Comparison of ENCODE assay signal across 16 cellular contexts in the genomic region with DNA sequence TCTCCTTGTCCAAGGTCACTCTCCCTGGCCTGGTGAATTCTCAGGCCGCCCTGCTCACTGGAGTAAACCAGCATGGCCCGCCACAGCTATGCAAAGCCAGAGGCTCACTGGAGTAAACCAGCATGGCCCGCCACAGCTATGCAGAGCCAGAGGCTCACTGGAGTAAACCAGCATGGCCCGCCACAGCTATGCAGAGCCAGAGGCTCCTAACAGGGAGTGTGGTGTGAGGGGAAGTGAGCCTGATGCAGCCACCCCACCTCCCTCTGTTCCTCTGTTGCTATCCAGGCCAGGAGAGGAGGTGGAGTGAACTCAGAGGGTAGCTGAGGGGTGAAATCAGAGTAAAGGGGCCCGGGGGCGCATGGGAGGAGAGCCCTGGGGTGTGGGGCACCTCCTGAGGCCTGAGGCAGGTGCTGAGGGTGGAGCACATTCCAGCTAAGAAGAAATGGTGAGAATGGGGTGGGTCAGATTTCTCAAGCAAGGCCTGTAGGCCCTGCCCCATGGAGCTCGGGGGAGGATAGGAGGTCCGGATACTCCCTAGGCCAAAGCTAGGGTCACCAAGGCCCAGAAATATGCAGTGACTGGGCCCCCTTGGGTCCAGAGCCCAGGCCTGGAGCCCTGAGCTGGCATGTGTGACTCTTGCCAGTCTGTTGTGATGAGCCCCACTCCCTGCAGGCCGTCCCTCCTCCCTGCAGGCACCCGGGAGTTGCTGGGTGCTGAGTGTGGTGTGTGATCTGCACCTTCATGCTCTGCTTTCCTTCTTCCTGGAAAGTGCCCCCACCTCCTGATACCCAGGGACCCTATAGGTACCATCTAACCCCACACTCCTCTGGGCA. TPM values are rescaled to one million over a fixed set of nuclear protein-coding genes. Genes with fewer than 3 reads are reported as not detected.
DNase-seq lines count a peak whose midpoint lies in the region; ATAC-seq and TF ChIP-seq lines count a peak whose summit lies in the region.
"Had no signal": no experiment of that assay in that cellular context is flagged by ENCODE, and none has a peak within 500 bp of the region (broad histone marks: within the 10 kb centered on the region; RNA-seq: fewer than 3 reads in every experiment).

No MANE protein-coding gene starts in this region.

- H4K20me1 ChIP-seq in HCT116 (ENCODE audit: insufficient read depth): no peaks in the 10 kb centered on the region

- no peak overlapping the region for H3K4me2 ChIP-seq in HCT116 (ENCODE audit: low read length)

- H3K79me2 ChIP-seq in HCT116 (ENCODE audit: insufficient read depth, low read length): no peaks in the 10 kb centered on the region
- H3K79me2 ChIP-seq: parathyroid adenoma had no signal

- ATAC-seq in HCT116: peak; percentile 25; the same call in 1 of the 2 replicates

- H2AFZ ChIP-seq in HCT116 (ENCODE audit: low read depth, low read length, poor library complexity, severe bottlenecking): no peak overlapping the region
- H2AFZ ChIP-seq: parathyroid adenoma had no signal

- no peak for TF ChIP-seq RAD21 in HCT116 (IDR thresholded peaks at IDR 0.05; ENCODE audit: low read depth)

- H3K9ac ChIP-seq in HCT116 (ENCODE audit: low read length): no peak overlapping the region
- H3K9ac ChIP-seq: parathyroid adenoma had no signal

- DNase-seq in COLO668 (lab: John Stamatoyannopoulos, UW; ENCODE audit: unreplicated experiment) (peak; percentile 36), HCT116 (ENCODE audit: low read depth, low spot score) (no peak), ecto neural progenitor cell (ENCODE audit: low spot score) (peak; percentile 54), posterior vena cava (ENCODE audit: low spot score) (peak; percentile 55), uterus (no peak), NCI-H69 (lab: John Stamatoyannopoulos, UW) (no peak)
- no peak for DNase-seq in CD4-positive, alpha-beta memory T cell
- DNase-seq: central memory CD4-positive, alpha-beta T cell; effector CD8-positive, alpha-beta T cell; hippocampal formation; NCI-H526 treated with DMSO at 0.1 percent for 48 hours; stimulated activated CD4-positive, alpha-beta T cell treated with anti-CD3 and anti-CD28 coated beads, Interleukin-12 subunit alpha, Interleukin-12 subunit beta, amount 100 ng/mL, for 4 hours had no signal

- H3K36me3 Mint-ChIP-seq in CD4-positive, alpha-beta memory T cell: no peaks in the 10 kb centered on the region

- no peak overlapping the region for H3K4me3 Mint-ChIP-seq in CD4-positive, alpha-beta memory T cell
- H3K4me3 Mint-ChIP-seq: activated CD4-positive, alpha-beta memory T cell treated with anti-CD3 and anti-CD28 coated beads, Interleukin-2, amount 10 ng/mL, durations not matched to agents 7 days and 5 days had no signal

- H3K4me1 ChIP-seq in HCT116 (ENCODE audit: control insufficient read depth in 1 of 2, insufficient read depth in 2 of 2, low read length in 2 of 2) (peaks cover 0 to 4% of the 10 kb centered on the region in 2 experiments; a peak in 1 of 4 replicates), uterus (no peaks in the 10 kb centered on the region)
- no peaks in the 10 kb centered on the region for H3K4me1 ChIP-seq in CD4-positive, alpha-beta memory T cell (ENCODE audit: insufficient read depth, low read length)
- H3K4me1 ChIP-seq: parathyroid adenoma had no signal

- no peaks in the 10 kb centered on the region for H3K9me3 Mint-ChIP-seq in CD4-positive, alpha-beta memory T cell
- H3K9me3 Mint-ChIP-seq: activated CD4-positive, alpha-beta memory T cell treated with anti-CD3 and anti-CD28 coated beads, Interleukin-2, amount 10 ng/mL, durations not matched to agents 7 days and 5 days had no signal

- RAD21 ChIA-PET in HCT116 (lab: Charles Lee; ENCODE audit: low non-redundant PET in 1 of 2, low total read pairs in 2 of 2, uncharacterized antibody in 2 of 2, unreplicated experiment in 2 of 2): no interaction called here

- CTCF ChIA-PET in HCT116 (lab: Charles Lee): interaction anchor here (0.5 to 2.7 kb wide), 2 partner anchors 11 to 169 kb away, joined by 3 to 17 read pairs; no protein-coding TSS in a partner anchor
- CTCF ChIA-PET in CD4-positive, alpha-beta memory T cell (lab: Charles Lee; ENCODE audit: partially characterized antibody): no interaction called here

- peaks cover 0 to 2% (median 0%) of the 10 kb centered on the region in 4 donors for H3K4me1 Mint-ChIP-seq in CD4-positive, alpha-beta memory T cell
- H3K4me1 Mint-ChIP-seq: activated CD4-positive, alpha-beta memory T cell treated with anti-CD3 and anti-CD28 coated beads, Interleukin-2, amount 10 ng/mL, durations not matched to agents 7 days and 5 days had no signal

- no peak for TF ChIP-seq CTCF in HCT116 (IDR thresholded peaks at IDR 0.05 in 2 of 3, conservative IDR thresholded peaks at IDR 0.05 in 1 of 3; ENCODE audit: borderline replicate concordance in 1 of 3, insufficient read depth in 1 of 3, low read depth in 2 of 3, low read length in 2 of 3)
- no peak for TF ChIP-seq CTCF in uterus (IDR thresholded peaks at IDR 0.05)

- H3K36me3 ChIP-seq in HCT116 (ENCODE audit: control insufficient read depth in 1 of 2, insufficient read depth in 2 of 2, low read length in 2 of 2) (no peaks in the 10 kb centered on the region; a peak in 1 of 4 replicates), uterus (no peaks in the 10 kb centered on the region)
- H3K36me3 ChIP-seq in CD4-positive, alpha-beta memory T cell (ENCODE audit: insufficient read depth, low read length): no peaks in the 10 kb centered on the region

- no peak overlapping the region for H3K4me3 ChIP-seq in HCT116 (replicated peaks in 1 of 2; ENCODE audit: low read depth in 1 of 2, low read length in 2 of 2)
- H3K4me3 ChIP-seq in CD4-positive, alpha-beta memory T cell (ENCODE audit: low read length in 2 of 2): no peak overlapping the region
- H3K4me3 ChIP-seq in uterus: no peak overlapping the region

- H3K27me3 ChIP-seq in HCT116 (ENCODE audit: insufficient read depth, low read length): no peaks in the 10 kb centered on the region
- no peaks in the 10 kb centered on the region for H3K27me3 ChIP-seq in CD4-positive, alpha-beta memory T cell (ENCODE audit: insufficient read depth, low read length)
- H3K27me3 ChIP-seq in uterus: no peaks in the 10 kb centered on the region

- H3K27ac ChIP-seq in HCT116 (ENCODE audit: low read depth, low read length): no peak overlapping the region
- H3K27ac ChIP-seq in CD4-positive, alpha-beta memory T cell (ENCODE audit: low read depth, low read length): no peak overlapping the region
- H3K27ac ChIP-seq in uterus: no peak overlapping the region
- H3K27ac ChIP-seq: parathyroid adenoma, VCaP had no signal

- no peak overlapping the region for H3K27ac Mint-ChIP-seq in CD4-positive, alpha-beta memory T cell
- H3K27ac Mint-ChIP-seq: activated CD4-positive, alpha-beta memory T cell treated with anti-CD3 and anti-CD28 coated beads, Interleukin-2, amount 10 ng/mL, durations not matched to agents 7 days and 5 days had no signal

- intact Hi-C loops in HCT116 (cut with micrococcal nuclease) (no loop called here), posterior vena cava (cut with DNase I) (no loop called here), uterus (cut with DNase I; ENCODE audit: low total_unique reads) (no loop called here)
- intact Hi-C loops in CD4-positive, alpha-beta memory T cell (cut with micrococcal nuclease): no loop called here

- TF ChIP-seq POLR2A in HCT116 (IDR thresholded peaks at IDR 0.05; ENCODE audit: borderline replicate concordance, extremely low read depth, insufficient read depth, insufficient read length) (no peak), uterus (IDR thresholded peaks at IDR 0.05) (no peak)

- peaks cover 11 to 15% of the 10 kb centered on the region in 2 donors for H3K27me3 Mint-ChIP-seq in CD4-positive, alpha-beta memory T cell

- H3K9me3 ChIP-seq in HCT116 (ENCODE audit: control insufficient read depth in 1 of 2, insufficient read depth in 1 of 2, low read depth in 1 of 2, low read length in 2 of 2): no peaks in the 10 kb centered on the region
- no peaks in the 10 kb centered on the region for H3K9me3 ChIP-seq in CD4-positive, alpha-beta memory T cell (ENCODE audit: control insufficient read depth in 1 of 2, low read length in 2 of 2)
- no peaks in the 10 kb centered on the region for H3K9me3 ChIP-seq in uterus

- POLR2A ChIA-PET in HCT116 (lab: Charles Lee): no interaction called here
- POLR2A ChIA-PET in CD4-positive, alpha-beta memory T cell (lab: Charles Lee; ENCODE audit: partially characterized antibody): no interaction called here

- H3K9me2 ChIP-seq in HCT116 (ENCODE audit: insufficient read depth): no peaks in the 10 kb centered on the region

- BruUV-seq in HCT116 (replicated peaks; lab: Mats Ljungman, UMichigan): no TSS peak

TF ChIP-seq in HCT116, 20 proteins besides CTCF, POLR2A, EP300 and RAD21 (continues in another document):
- TF ChIP-seq CBX3 (IDR thresholded peaks at IDR 0.05; ENCODE audit: low read depth) (no peak), EZH2 (IDR thresholded peaks at IDR 0.05) (no peak), ELF1 (IDR thresholded peaks at IDR 0.05; ENCODE audit: borderline replicate concordance, low read depth) (no peak), CEBPB (IDR thresholded peaks at IDR 0.05; ENCODE audit: low read depth) (no peak), SRF (IDR thresholded peaks at IDR 0.05; ENCODE audit: low read depth) (no peak), EGR1 (IDR thresholded peaks at IDR 0.05; ENCODE audit: low read depth) (no peak)
- TF ChIP-seq, protein P1, sequence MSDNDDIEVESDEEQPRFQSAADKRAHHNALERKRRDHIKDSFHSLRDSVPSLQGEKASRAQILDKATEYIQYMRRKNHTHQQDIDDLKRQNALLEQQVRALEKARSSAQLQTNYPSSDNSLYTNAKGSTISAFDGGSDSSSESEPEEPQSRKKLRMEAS (IDR thresholded peaks at IDR 0.05): no peak

RNA-seq across cellular contexts. Expression of gene ATP6V1B1, which starts 1.5 kb away (rescaled TPM):
- total RNA-seq in HCT116 (2021; ENCODE audit: unreplicated experiment) (0.74 TPM), posterior vena cava (1 to 10 TPM in 1 of 2 donors, under 1 TPM in 1; 0.48 to 1.4 TPM), uterus (1 to 10 TPM in 2 of 4 donors, not detected in 2; 3.4 to 3.7 TPM)
- polyA plus RNA-seq in HCT116 (2012): 0.59 and 0.64 TPM in 2 replicates
- not detected for total RNA-seq in CD4-positive, alpha-beta memory T cell
- polyA plus RNA-seq in CD4-positive, alpha-beta memory T cell: not detected
- total RNA-seq: activated CD4-positive, alpha-beta memory T cell treated with anti-CD3 and anti-CD28 coated beads, Interleukin-2, amount 10 ng/mL, durations not matched to agents 7 days and 5 days had no signal

RNA-seq across cellular contexts. Expression of gene VAX2, which starts 36.8 kb away (rescaled TPM):
- total RNA-seq in HCT116 (2021; ENCODE audit: unreplicated experiment) (0.61 TPM), posterior vena cava (1 to 10 TPM in 1 of 2 donors, under 1 TPM in 1; 0.57 to 1.4 TPM), uterus (1 to 10 TPM in 3 of 4 donors, under 1 TPM in 1; 0.35 to 6.8 (median 2.4) TPM)
- polyA plus RNA-seq in HCT116 (2012): 0.35 and 0.70 TPM in 2 replicates
- not detected for total RNA-seq in CD4-positive, alpha-beta memory T cell
- not detected for polyA plus RNA-seq in CD4-positive, alpha-beta memory T cell
- total RNA-seq: activated CD4-positive, alpha-beta memory T cell treated with anti-CD3 and anti-CD28 coated beads, Interleukin-2, amount 10 ng/mL, durations not matched to agents 7 days and 5 days; mucosa of gallbladder had no signal

RNA-seq across cellular contexts. Expression of gene ANKRD53, which starts 41.2 kb away (rescaled TPM):
- total RNA-seq in HCT116 (2021; ENCODE audit: unreplicated experiment) (not detected), posterior vena cava (1 to 10 TPM; 1.4 to 2.3 TPM), uterus (1 to 10 TPM in 2 of 4 donors, not detected in 2; 1.8 to 3.7 TPM)
- 0.08 and 0.14 TPM in 2 replicates for polyA plus RNA-seq in HCT116 (2012)
- total RNA-seq in CD4-positive, alpha-beta memory T cell: under 1 TPM in 1 of 2 experiments, not detected in 1; 0.20 TPM
- polyA plus RNA-seq in CD4-positive, alpha-beta memory T cell: not detected
- total RNA-seq: activated CD4-positive, alpha-beta memory T cell treated with anti-CD3 and anti-CD28 coated beads, Interleukin-2, amount 10 ng/mL, durations not matched to agents 7 days and 5 days had no signal

RNA-seq across cellular contexts. Expression of gene TEX261, which starts 57.5 kb away (rescaled TPM):
- total RNA-seq in HCT116 (2021; ENCODE audit: unreplicated experiment) (37.9 TPM), posterior vena cava (10 to 100 TPM; 44.3 to 50.4 TPM), uterus (10 to 100 TPM; 10.2 to 81.8 (median 53.7) TPM)
- polyA plus RNA-seq in HCT116 (2012): 20.9 and 30.0 TPM in 2 replicates
- 10 to 100 TPM; 61.1 to 70.0 TPM for total RNA-seq in CD4-positive, alpha-beta memory T cell
- polyA plus RNA-seq in CD4-positive, alpha-beta memory T cell: 10 to 100 TPM; 39.6 to 43.0 TPM

Comparison
In these comparisons a context has a peak if more than half of its experiments do, and no peak if none do; other contexts are left out.
1. DNase-seq: peak in COLO668 (single experiment), ecto neural progenitor cell (single experiment) and posterior vena cava (single experiment); none in HCT116 (single experiment), CD4-positive, alpha-beta memory T cell (0 of 5), uterus (0 of 2) and NCI-H69 (single experiment).